Comparison of ENCODE assay signal across 11 cellular contexts in the genomic region with DNA sequence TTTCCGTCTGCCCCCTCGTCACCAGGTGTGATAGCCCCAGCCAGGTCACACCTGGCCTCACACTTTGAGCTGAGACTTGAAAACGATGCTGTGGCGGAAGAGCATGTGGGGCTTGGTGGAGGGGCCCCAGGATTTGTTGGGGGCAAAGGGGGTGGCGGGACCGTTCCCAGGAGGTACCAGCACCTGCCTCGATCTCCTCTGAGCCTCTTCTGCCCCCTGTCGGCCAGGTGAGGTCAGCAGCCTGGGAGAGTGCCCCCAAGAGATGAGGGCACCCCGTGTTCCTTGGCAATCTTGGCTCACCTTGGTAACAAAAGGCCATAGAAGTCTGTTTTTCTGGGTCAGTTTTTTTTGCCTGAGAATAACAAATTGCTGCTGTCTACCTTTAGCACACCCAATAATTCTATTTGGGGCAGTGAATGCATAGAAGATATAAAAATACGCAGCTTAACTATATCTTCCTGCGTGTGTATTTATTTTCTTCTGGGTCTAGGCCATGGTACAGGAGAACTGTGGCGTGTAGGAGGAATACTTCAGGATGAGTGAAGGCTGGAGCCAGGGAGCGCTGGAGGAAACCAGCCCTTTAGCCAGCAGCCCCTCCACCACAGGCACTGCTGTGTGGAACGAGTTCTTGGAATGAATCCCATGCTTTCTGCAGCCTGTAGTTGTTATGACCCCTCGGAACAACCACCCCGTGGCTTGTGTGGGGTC. TPM values are rescaled to one million over a fixed set of nuclear protein-coding genes. Genes with fewer than 3 reads are reported as not detected.
A peak's percentile ranks its signal among the peaks of the same experiment; 100 is the strongest.
DNase-seq lines count a peak whose midpoint lies in the region; ATAC-seq, FAIRE-seq and TF ChIP-seq lines count a peak whose summit lies in the region.
"Had no signal": no experiment of that assay in that cellular context is flagged by ENCODE, and none has a peak within 500 bp of the region (broad histone marks: within the 10 kb centered on the region; RNA-seq: fewer than 3 reads in every experiment).

No MANE protein-coding gene starts in this region.

- no peaks in the 10 kb centered on the region for H3K36me3 ChIP-seq in neural progenitor cell
- H3K36me3 ChIP-seq in SJCRH30: no peaks in the 10 kb centered on the region

- H3K4me1 Mint-ChIP-seq in neural progenitor cell: peaks cover 72% of the 10 kb centered on the region

- H3K9ac ChIP-seq in neural progenitor cell: no peak overlapping the region

- ATAC-seq in GM21786 (IDR thresholded peaks at IDR 0.05; ENCODE audit: unreplicated experiment): no peak

- H3K27ac ChIP-seq in C4-2B (peak overlapping the region; percentile 49), neural progenitor cell (no peak overlapping the region), SJCRH30 (no peak overlapping the region)
- H3K27ac ChIP-seq: epithelial cell of prostate had no signal

- H3K27ac Mint-ChIP-seq in neural progenitor cell: peak overlapping the region; percentile 80

- H3F3A ChIP-seq in neural progenitor cell (ENCODE audit: low read depth): peaks cover 14% of the 10 kb centered on the region

- H3K27me3 ChIP-seq in neural progenitor cell (no peaks in the 10 kb centered on the region), SJCRH30 (no peaks in the 10 kb centered on the region)

- H3K79me2 ChIP-seq in neural progenitor cell (ENCODE audit: low read depth): no peaks in the 10 kb centered on the region

- no peak overlapping the region for H2AFZ ChIP-seq in neural progenitor cell (replicated peaks)

- H3K9me3 Mint-ChIP-seq in neural progenitor cell: no peaks in the 10 kb centered on the region

- FAIRE-seq in HTR-8/SVneo (lab: Jason Lieb, UNC): peak; percentile 86

- no peaks in the 10 kb centered on the region for H3K9me3 ChIP-seq in neural progenitor cell (ENCODE audit: low read depth)
- no peaks in the 10 kb centered on the region for H3K9me3 ChIP-seq in SJCRH30 (replicated peaks)

- H3K36me3 Mint-ChIP-seq in neural progenitor cell: peaks cover 4% of the 10 kb centered on the region

- H4K20me1 ChIP-seq in neural progenitor cell (ENCODE audit: low read depth): peaks cover 4% of the 10 kb centered on the region

- peak overlapping the region; percentile 33 for H3K4me3 Mint-ChIP-seq in neural progenitor cell

- H3K4me1 ChIP-seq in neural progenitor cell: peaks cover 31% of the 10 kb centered on the region
- peaks cover 32% of the 10 kb centered on the region for H3K4me1 ChIP-seq in SJCRH30

- peaks cover 18% of the 10 kb centered on the region for H3K27me3 Mint-ChIP-seq in neural progenitor cell (ENCODE audit: insufficient read depth, low read depth)

- no peak overlapping the region for H3K4me3 ChIP-seq in choroid plexus epithelial cell (ENCODE audit: low read depth, low read length)
- no peak overlapping the region for H3K4me3 ChIP-seq in neural progenitor cell
- H3K4me3 ChIP-seq in SJCRH30: no peak overlapping the region

- TF ChIP-seq CTCF in C4-2B (conservative IDR thresholded peaks at IDR 0.05) (no peak; the same call in 1 of the 2 replicates), choroid plexus epithelial cell (conservative IDR thresholded peaks at IDR 0.05; ENCODE audit: low read depth, low read length) (peak; percentile 29), neural progenitor cell (IDR thresholded peaks at IDR 0.05) (no peak)

- DNase-seq in HTR-8/SVneo (ENCODE audit: insufficient read length, low spot score) (no peak), choroid plexus epithelial cell (ENCODE audit: low read depth) (no peak), neural progenitor cell (ENCODE audit: low spot score) (no peak), SJCRH30 (no peak), occipital lobe (lab: John Stamatoyannopoulos, UW) (no peak)
- no peak for DNase-seq in stimulated activated naive CD4-positive, alpha-beta T cell treated with Interleukin-2 at 50 U/mL for 16 hours (lab: John Stamatoyannopoulos, UW)
- DNase-seq: activated CD4-positive, CD25-positive, alpha-beta regulatory T cell; activated naive CD4-positive, alpha-beta T cell treated with anti-CD3 and anti-CD28 coated beads, Interleukin-2, amount 50 U/mL, for 16 hours had no signal

- no peak overlapping the region for H3K4me2 ChIP-seq in neural progenitor cell

RNA-seq across cellular contexts. Expression of gene SPATA2, which starts 25.2 kb away (rescaled TPM):
- total RNA-seq in neural progenitor cell (ENCODE audit: low replicate concordance) (4.0 and 5.0 TPM in 2 replicates), occipital lobe (2.7 TPM)
- 8.2 and 8.3 TPM in 2 replicates for total RNA-seq in SJCRH30 (2014; rRNA removed; shearing (Covaris generic))

RNA-seq across cellular contexts. Expression of gene RNF114, which starts 46.1 kb away (rescaled TPM):
- total RNA-seq in neural progenitor cell (ENCODE audit: low replicate concordance) (41.3 and 105 TPM in 2 replicates), occipital lobe (38.7 TPM)
- 107 and 108 TPM in 2 replicates for total RNA-seq in SJCRH30 (2014; rRNA removed; shearing (Covaris generic))
